8 cellular contexts compared by ENCODE assay signal in the genomic region with DNA sequence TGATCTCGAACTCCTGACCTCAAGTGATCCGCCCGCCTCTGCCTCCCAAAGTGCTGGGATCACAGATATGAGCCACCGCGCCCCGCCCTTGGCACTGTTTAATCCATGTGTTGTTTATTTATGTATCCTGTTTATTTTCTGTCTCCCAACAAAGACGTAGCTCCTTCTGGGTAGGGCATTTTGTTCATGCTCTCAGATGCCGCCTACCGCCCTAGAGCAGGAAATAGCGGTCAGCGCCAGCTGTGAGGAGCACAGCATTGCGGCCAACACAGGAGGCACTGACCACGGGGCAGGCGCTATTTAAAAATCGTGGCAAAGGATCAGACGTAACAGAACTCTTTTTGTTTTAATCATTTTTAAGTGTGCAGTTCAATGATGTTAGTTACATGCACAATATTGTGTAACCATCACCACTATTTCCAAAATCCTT. TPM values are rescaled to one million over a fixed set of nuclear protein-coding genes. Genes with fewer than 3 reads are reported as not detected.
DNase-seq lines count a peak whose midpoint lies in the region; ATAC-seq, FAIRE-seq and TF ChIP-seq lines count a peak whose summit lies in the region.
"Not testable (repeated sequence)": the region's sequence is repeated elsewhere in the genome, so short reads cannot be mapped to it uniquely, and the experiment has no call there.

No MANE protein-coding gene starts in this region.

- H3K27me3 Mint-ChIP-seq in activated naive CD8-positive, alpha-beta T cell, result not testable (repeated sequence)

- DNase-seq in A673 (ENCODE audit: low spot score); HTR-8/SVneo (ENCODE audit: insufficient read length, low spot score): not testable (repeated sequence)
- DNase-seq in HAP-1 (ENCODE audit: low spot score in 2 of 2) (peak; percentile 42 to 57), SJSA1 (ENCODE audit: low read depth in 1 of 2, low spot score in 2 of 2) (peak; percentile 83 to 84), left ventricle myocardium superior (peak; percentile 69), posterior vena cava (ENCODE audit: low spot score) (peak; percentile 91)

- H3K36me3 Mint-ChIP-seq in activated naive CD8-positive, alpha-beta T cell, result not testable (repeated sequence)

- not testable (repeated sequence) for H3K9me3 ChIP-seq in A673 (ENCODE audit: low read depth, low read length, poor library complexity, severe bottlenecking); HAP-1; SJSA1 (replicated peaks)

- ATAC-seq in GM18508 (IDR thresholded peaks at IDR 0.05; ENCODE audit: insufficient read depth, unreplicated experiment), result peak; percentile 26
- ATAC-seq in left ventricle myocardium superior, result peak; percentile 82

- not testable (repeated sequence) for H3K27me3 ChIP-seq in A673 (replicated peaks; ENCODE audit: insufficient read depth, low read depth, low read length, poor library complexity); HAP-1 (ENCODE audit: low read depth); SJSA1 (replicated peaks)

- CTCF ChIA-PET in A673 (lab: Charles Lee), result not testable (repeated sequence)

- BruUV-seq in A673 (replicated peaks; lab: Mats Ljungman, UMichigan), result not testable (repeated sequence)

- TF ChIP-seq CTCF in A673 (conservative IDR thresholded peaks at IDR 0.05; ENCODE audit: low read depth, low read length), result not testable (repeated sequence)

- intact Hi-C loops in A673 (cut with micrococcal nuclease; ENCODE audit: unreplicated experiment); left ventricle myocardium superior (cut with micrococcal nuclease): not testable (repeated sequence)
- intact Hi-C loops in posterior vena cava (cut with DNase I), result loop anchor here in 1 of 2 donors (10.0 kb wide), 1 partner anchor 116 kb away; no protein-coding TSS in a partner anchor

- peaks cover 40% of the 10 kb centered on the region for H3K4me1 Mint-ChIP-seq in activated naive CD8-positive, alpha-beta T cell (ENCODE audit: low read depth)

- peak overlapping the region; percentile 92 for H3K4me3 Mint-ChIP-seq in activated naive CD8-positive, alpha-beta T cell

- in situ Hi-C loops in HAP-1 (cut with MboI; ENCODE audit: low sequenced_read_pairs), result not testable (repeated sequence)

- H3K4me3 ChIP-seq in A673 (ENCODE audit: low read depth, low read length, poor library complexity, severe bottlenecking), result peak overlapping the region; percentile 36
- not testable (repeated sequence) for H3K4me3 ChIP-seq in HAP-1
- peak overlapping the region; percentile 17 for H3K4me3 ChIP-seq in SJSA1

- not testable (repeated sequence) for H3K27ac ChIP-seq in A673 (ENCODE audit: low read depth, low read length, poor library complexity, severe bottlenecking); SJSA1

- H3K9me3 Mint-ChIP-seq in activated naive CD8-positive, alpha-beta T cell (ENCODE audit: low read depth), result not testable (repeated sequence)

- H3K4me1 ChIP-seq in A673 (ENCODE audit: insufficient read depth, low read length, poor library complexity, severe bottlenecking), result not testable (repeated sequence)
- H3K4me1 ChIP-seq in HAP-1 (peaks cover 16% of the 10 kb centered on the region), SJSA1 (replicated peaks) (peaks cover 18% of the 10 kb centered on the region)

- H3K36me3 ChIP-seq in A673 (ENCODE audit: insufficient read depth, low read length, poor library complexity, severe bottlenecking); HAP-1 (replicated peaks); SJSA1: not testable (repeated sequence)

- H3K27ac Mint-ChIP-seq in activated naive CD8-positive, alpha-beta T cell, result peak overlapping the region; percentile 94

- peak; percentile 69 for FAIRE-seq in HTR-8/SVneo (lab: Jason Lieb, UNC)

- POLR2A ChIA-PET in A673 (lab: Charles Lee; ENCODE audit: low non-redundant PET), result not testable (repeated sequence)

RNA-seq across cellular contexts. Expression of gene NLRP6, which starts 9.5 kb away (rescaled TPM):
- total RNA-seq in A673 (2021) (not detected in 2 replicates), left ventricle myocardium superior (0.32 TPM), posterior vena cava (under 1 TPM; 0.38 to 0.42 TPM)
- not detected in 2 replicates for total RNA-seq in SJSA1 (2014; rRNA removed; shearing (Covaris generic))

RNA-seq across cellular contexts. Expression of gene PGGHG, which starts 20.2 kb away (rescaled TPM):
- total RNA-seq in A673 (2021) (5.4 and 8.6 TPM in 2 replicates), left ventricle myocardium superior (7.2 TPM), posterior vena cava (10 to 100 TPM; 18.8 to 20.7 TPM)
- total RNA-seq in SJSA1 (2014; rRNA removed; shearing (Covaris generic)), result 2.1 and 4.6 TPM in 2 replicates

RNA-seq across cellular contexts. Expression of gene IFITM5, which starts 30.6 kb away (rescaled TPM):
- not detected in 2 replicates for total RNA-seq in A673 (2021)
- not detected in 2 replicates for total RNA-seq in SJSA1 (2014; rRNA removed; shearing (Covaris generic))
- not detected for total RNA-seq in left ventricle myocardium superior
- total RNA-seq in posterior vena cava, result not detected

RNA-seq across cellular contexts. Expression of gene PSMD13, which starts 32.0 kb away (rescaled TPM):
- 195 and 199 TPM in 2 replicates for total RNA-seq in A673 (2021)
- 217 and 331 TPM in 2 replicates for total RNA-seq in SJSA1 (2014; rRNA removed; shearing (Covaris generic))
- total RNA-seq in left ventricle myocardium superior, result 92.3 TPM
- 10 to 100 TPM; 83.2 to 89.6 TPM for total RNA-seq in posterior vena cava

RNA-seq across cellular contexts. Expression of gene SIRT3, which starts 32.6 kb away (rescaled TPM):
- total RNA-seq in A673 (2021) (13.6 and 17.1 TPM in 2 replicates), left ventricle myocardium superior (41.4 TPM), posterior vena cava (10 to 100 TPM in 1 of 2 donors, 1 to 10 TPM in 1; 9.1 to 13.3 TPM)
- 2.3 and 7.1 TPM in 2 replicates for total RNA-seq in SJSA1 (2014; rRNA removed; shearing (Covaris generic))
